24 cellular contexts compared by ENCODE assay signal in the genomic region with DNA sequence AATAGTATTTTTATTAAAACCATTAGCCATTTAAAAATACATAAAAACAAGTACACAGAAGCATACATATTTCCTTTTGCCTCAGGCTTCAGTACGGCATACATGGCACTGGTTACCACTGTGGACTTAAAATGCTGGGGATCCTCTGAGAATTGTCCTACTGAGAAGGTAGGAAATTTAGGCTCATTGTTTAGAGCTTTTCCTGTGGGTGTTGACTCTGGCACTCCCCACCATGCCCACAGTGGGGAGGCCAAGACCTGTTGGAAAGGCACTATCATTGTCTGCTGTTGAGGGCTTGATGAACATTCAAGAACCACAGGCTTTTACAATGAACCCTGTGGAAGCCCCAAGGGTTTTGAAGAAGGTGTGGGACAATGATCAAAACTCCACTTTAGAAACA.
"Had no signal": no experiment of that assay in that cellular context is flagged by ENCODE, and none has a peak within 500 bp of the region (broad histone marks: within the 10 kb centered on the region; RNA-seq: fewer than 3 reads in every experiment).

No MANE protein-coding gene starts in this region.

- ATAC-seq: activated CD4-positive, alpha-beta T cell treated with anti-CD3 and anti-CD28 coated beads for 36 hours; lower lobe of right lung; sciatic nerve; stimulated activated memory B cell treated with anti-CD40 and anti-IgM and Interleukin-4, amounts not matched to agents 10 μg/mL and 1 μg/mL and 100 μg/mL, for 72 hours; T-helper 17 cell had no signal

- H3K4me1 Mint-ChIP-seq: activated B cell treated with CpG ODN at 0.5 μM for 24 hours; activated CD4-positive, alpha-beta T cell treated with anti-CD3 and anti-CD28 coated beads for 36 hours; activated naive CD8-positive, alpha-beta T cell treated with anti-CD3 and anti-CD28 coated beads for 36 hours; central memory CD8-positive, alpha-beta T cell; naive B cell; stimulated activated memory B cell treated with anti-CD40 and anti-IgM and Interleukin-4, amounts not matched to agents 10 μg/mL and 1 μg/mL and 100 μg/mL, for 72 hours; T-helper 17 cell had no signal

- H3K4me1 ChIP-seq: lower lobe of right lung, stomach, suprapubic skin, transverse colon had no signal

- H3K9ac ChIP-seq: parathyroid adenoma had no signal

- H3K4me3 ChIP-seq: coronary artery, lower lobe of right lung, stomach, suprapubic skin, transverse colon had no signal

- H3K27ac Mint-ChIP-seq: activated B cell treated with CpG ODN at 0.5 μM for 24 hours; activated CD4-positive, alpha-beta memory T cell treated with anti-CD3 and anti-CD28 coated beads for 36 hours; activated CD4-positive, alpha-beta T cell treated with anti-CD3 and anti-CD28 coated beads for 36 hours; activated naive CD8-positive, alpha-beta T cell treated with anti-CD3 and anti-CD28 coated beads for 36 hours; stimulated activated memory B cell treated with anti-CD40 and anti-IgM and Interleukin-4, amounts not matched to agents 10 μg/mL and 1 μg/mL and 100 μg/mL, for 72 hours; T-helper 17 cell had no signal

- H3K36me3 ChIP-seq: lower lobe of right lung, stomach, suprapubic skin, transverse colon had no signal

- H3K27me3 Mint-ChIP-seq: activated B cell treated with CpG ODN at 0.5 μM for 24 hours; activated CD4-positive, alpha-beta memory T cell treated with anti-CD3 and anti-CD28 coated beads for 36 hours; activated CD4-positive, alpha-beta T cell treated with anti-CD3 and anti-CD28 coated beads for 36 hours; activated naive CD8-positive, alpha-beta T cell treated with anti-CD3 and anti-CD28 coated beads for 36 hours; central memory CD8-positive, alpha-beta T cell; naive B cell; stimulated activated memory B cell treated with anti-CD40 and anti-IgM and Interleukin-4, amounts not matched to agents 10 μg/mL and 1 μg/mL and 100 μg/mL, for 72 hours; T-helper 17 cell had no signal

- H3K27me3 ChIP-seq: stomach, suprapubic skin, transverse colon had no signal

- DNase-seq: activated B cell treated with CpG ODN at 0.5 μM for 24 hours; activated CD4-positive, alpha-beta memory T cell treated with anti-CD3 and anti-CD28 coated beads for 36 hours; activated CD4-positive, alpha-beta T cell treated with anti-CD3 and anti-CD28 coated beads for 36 hours; activated naive CD4-positive, alpha-beta T cell treated with Interleukin-2 at 50 U/mL for 16 hours; activated naive CD8-positive, alpha-beta T cell treated with anti-CD3 and anti-CD28 coated beads for 36 hours; activated T-cell treated with anti-CD3 and anti-CD28 coated beads, Interleukin-2, amount 50 U/mL, for 48 hours; foreskin fibroblast; hippocampal formation; left cardiac atrium; lower lobe of right lung; naive B cell; nucleus accumbens; small intestine; stimulated activated CD4-positive, alpha-beta T cell treated with anti-CD3 and anti-CD28 coated beads, Interleukin-15, amount 100 ng/mL, for 24 hours; stomach; T-helper 17 cell; transverse colon had no signal

- H3K27ac ChIP-seq: coronary artery, epithelial cell of prostate, lower lobe of right lung, parathyroid adenoma, stomach, suprapubic skin, transverse colon had no signal

- H3K36me3 Mint-ChIP-seq: activated CD4-positive, alpha-beta memory T cell treated with anti-CD3 and anti-CD28 coated beads for 36 hours; activated naive CD8-positive, alpha-beta T cell treated with anti-CD3 and anti-CD28 coated beads for 36 hours; naive B cell; stimulated activated memory B cell treated with anti-CD40 and anti-IgM and Interleukin-4, amounts not matched to agents 10 μg/mL and 1 μg/mL and 100 μg/mL, for 72 hours had no signal

- H3K4me3 Mint-ChIP-seq: activated B cell treated with CpG ODN at 0.5 μM for 24 hours; activated CD4-positive, alpha-beta memory T cell treated with anti-CD3 and anti-CD28 coated beads for 36 hours; activated CD4-positive, alpha-beta T cell treated with anti-CD3 and anti-CD28 coated beads for 36 hours; activated naive CD8-positive, alpha-beta T cell treated with anti-CD3 and anti-CD28 coated beads for 36 hours; central memory CD8-positive, alpha-beta T cell; stimulated activated memory B cell treated with anti-CD40 and anti-IgM and Interleukin-4, amounts not matched to agents 10 μg/mL and 1 μg/mL and 100 μg/mL, for 72 hours; T-helper 17 cell had no signal

- H3K9me3 ChIP-seq: lower lobe of right lung, stomach, suprapubic skin, transverse colon had no signal
